ENCODE assay signal across 15 cellular contexts in genomic region chr15:101329309-101329863, GRCh38. TPM values are rescaled to one million over a fixed set of nuclear protein-coding genes. Genes with fewer than 3 reads are reported as not detected.
DNase-seq lines count a peak whose midpoint lies in the region; ATAC-seq, FAIRE-seq and TF ChIP-seq lines count a peak whose summit lies in the region.
"Had no signal": no experiment of that assay in that cellular context is flagged by ENCODE, and none has a peak within 500 bp of the region (broad histone marks: within the 10 kb centered on the region; RNA-seq: fewer than 3 reads in every experiment).

No MANE protein-coding gene starts in this region.

- H3K27ac ChIP-seq in RWPE2 (ENCODE audit: poor library complexity, severe bottlenecking) (no peak overlapping the region), H1 (ENCODE audit: low read depth, low read length) (no peak overlapping the region), neuronal stem cell (replicated peaks; ENCODE audit: low read length) (no peak overlapping the region), testis (no peak overlapping the region), H9 (ENCODE audit: insufficient read length, low read depth, low read length) (no peak overlapping the region)
- H3K27ac ChIP-seq: HL-60 had no signal

- H3K9ac ChIP-seq in H1 (replicated peaks in 1 of 4; ENCODE audit: extremely low read depth in 1 of 4, low read depth in 3 of 4, low read length in 3 of 4) (no peak overlapping the region), neuronal stem cell (ENCODE audit: low read depth, low read length, poor library complexity) (no peak overlapping the region), H9 (ENCODE audit: extremely low read depth, insufficient read length, low read length) (no peak overlapping the region)

- H2BK5ac ChIP-seq in H1 (ENCODE audit: low read depth, low read length), result no peak overlapping the region
- H2BK5ac ChIP-seq in neuronal stem cell (ENCODE audit: low read length), result no peak overlapping the region
- H2BK5ac ChIP-seq in H9 (ENCODE audit: insufficient read length, low read length), result no peak overlapping the region

- H3K4me3 ChIP-seq in RWPE2 (ENCODE audit: severe bottlenecking) (no peak overlapping the region), H1 (ENCODE audit: extremely low read depth in 1 of 4, insufficient read depth in 2 of 4, low read depth in 3 of 4, low read length in 4 of 4) (no peak overlapping the region), neuronal stem cell (ENCODE audit: low read length in 2 of 2) (no peak overlapping the region), testis (no peak overlapping the region)

- POLR2A ChIA-PET in H1 (lab: Charles Lee; ENCODE audit: partially characterized antibody), result no interaction called here

- H3K79me1 ChIP-seq in H1 (ENCODE audit: low read depth, low read length) (no peaks in the 10 kb centered on the region), neuronal stem cell (ENCODE audit: low read depth, low read length) (no peaks in the 10 kb centered on the region), H9 (ENCODE audit: insufficient read depth, low read depth, low read length, poor library complexity, severe bottlenecking) (no peaks in the 10 kb centered on the region)

- H3K4me2 ChIP-seq in H1 (ENCODE audit: insufficient read depth in 1 of 2, low read depth in 2 of 2, low read length in 2 of 2) (no peak overlapping the region), neuronal stem cell (ENCODE audit: insufficient read depth, low read length, poor library complexity, severe bottlenecking) (no peak overlapping the region), H9 (ENCODE audit: insufficient read depth, insufficient read length, low read length) (no peak overlapping the region)

- H3K36me3 Mint-ChIP-seq in H9 (ENCODE audit: insufficient read depth in 1 of 3, low read depth in 3 of 3) (peaks cover under 1% of the 10 kb centered on the region in 3 experiments; a peak in 6 of 7 replicates), natural killer cell (no peaks in the 10 kb centered on the region)

- H3K23ac ChIP-seq in H1 (ENCODE audit: insufficient read length) (no peak overlapping the region), neuronal stem cell (ENCODE audit: low read depth, low read length, poor library complexity) (peak overlapping the region; percentile 5), H9 (ENCODE audit: insufficient read length, low read depth, low read length) (no peak overlapping the region)

- H3K18ac ChIP-seq in H1 (ENCODE audit: extremely low read depth, low read length), result no peak overlapping the region
- H3K18ac ChIP-seq in neuronal stem cell (ENCODE audit: low read length), result no peak overlapping the region
- H3K18ac ChIP-seq in H9 (ENCODE audit: insufficient read length, low read depth, low read length), result no peak overlapping the region

- H3K56ac ChIP-seq in H1 (replicated peaks; ENCODE audit: insufficient read length, low read depth, low read length), result no peak overlapping the region
- no peak overlapping the region for H3K56ac ChIP-seq in H9 (ENCODE audit: insufficient read length, low read depth, low read length)

- H2AK5ac ChIP-seq in H1 (ENCODE audit: low read depth, low read length) (no peak overlapping the region), neuronal stem cell (ENCODE audit: low read depth, low read length) (no peak overlapping the region), H9 (ENCODE audit: insufficient read length, low read length) (no peak overlapping the region)

- DNase-seq in RWPE2 (ENCODE audit: low spot score), result peak; percentile 51
- DNase-seq in H1 (ENCODE audit: low read depth in 1 of 2, low spot score in 2 of 2), result no peak
- DNase-seq in neuronal stem cell (ENCODE audit: low spot score), result no peak
- peak; percentile 61 for DNase-seq in testis
- DNase-seq in kidney tubule cell (ENCODE audit: low spot score), result no peak
- no peak for DNase-seq in H9
- DNase-seq in natural killer cell, result no peak
- DNase-seq: C1 segment of cervical spinal cord; Calu3; CD4-positive, alpha-beta T cell; DMS 273 treated with DMSO at 0.1 percent for 48 hours had no signal

- H3K14ac ChIP-seq in H1 (ENCODE audit: insufficient read length), result peak overlapping the region; percentile 55
- peak overlapping the region; percentile 4 for H3K14ac ChIP-seq in neuronal stem cell (ENCODE audit: low read length)
- H3K14ac ChIP-seq in H9 (ENCODE audit: insufficient read depth, low read length), result no peak overlapping the region

- H3K23me2 ChIP-seq in H1 (ENCODE audit: low read depth, low read length) (no peaks in the 10 kb centered on the region), H9 (ENCODE audit: insufficient read length, low read depth, low read length, poor library complexity, severe bottlenecking) (no peaks in the 10 kb centered on the region)

- H3K79me2 ChIP-seq in H1 (ENCODE audit: control insufficient read depth in 1 of 2, insufficient read depth in 2 of 2, low read length in 2 of 2) (no peaks in the 10 kb centered on the region), H9 (ENCODE audit: insufficient read depth, low read length) (no peaks in the 10 kb centered on the region)

- no peak for TF ChIP-seq EP300 in H1 (IDR thresholded peaks at IDR 0.05; ENCODE audit: borderline replicate concordance in 1 of 2, low read depth in 2 of 2, low read length in 2 of 2)

- intact Hi-C loops in testis (cut with DNase I; ENCODE audit: low total_unique reads) (no loop called here), natural killer cell (cut with micrococcal nuclease) (no loop called here)

- TF ChIP-seq POLR2A in H1 (IDR thresholded peaks at IDR 0.05; ENCODE audit: control extremely low read depth in 1 of 2, low read depth in 2 of 2, low read length in 2 of 2) (no peak), testis (IDR thresholded peaks at IDR 0.05) (no peak)

- H4K5ac ChIP-seq in H1 (ENCODE audit: insufficient read length, low read depth, low read length) (no peak overlapping the region), H9 (ENCODE audit: insufficient read length, low read depth, low read length) (no peak overlapping the region)

- no peaks in the 10 kb centered on the region for H3K27me3 ChIP-seq in RWPE2 (ENCODE audit: insufficient read depth, poor library complexity, severe bottlenecking)
- H3K27me3 ChIP-seq in H1 (replicated peaks in 1 of 4; ENCODE audit: control insufficient read depth in 3 of 4, extremely low read depth in 1 of 4, insufficient read depth in 3 of 4, low read length in 3 of 4), result peaks cover 0 to 13% (median 7%) of the 10 kb centered on the region in 4 experiments; a peak in 4 of 7 replicates
- H3K27me3 ChIP-seq in neuronal stem cell (ENCODE audit: control insufficient read depth in 3 of 3, insufficient read depth in 3 of 3, low read depth in 1 of 3, low read length in 3 of 3), result peaks cover 0 to 4% (median 0%) of the 10 kb centered on the region in 3 experiments
- no peaks in the 10 kb centered on the region for H3K27me3 ChIP-seq in testis
- no peaks in the 10 kb centered on the region; the same call in 1 of the 2 replicates for H3K27me3 ChIP-seq in H9 (ENCODE audit: insufficient read depth, low read length)

- CTCF ChIA-PET in H1 (lab: Charles Lee; ENCODE audit: partially characterized antibody), result interaction anchor here (1.0 to 1.1 kb wide), 3 partner anchors 9 to 310 kb away, joined by 3 to 6 read pairs (median 3); no protein-coding TSS in a partner anchor

- 91% methylated on average over 14 of the region's 14 CpGs; no CpG with 5 or more reads in 1 of the 2 experiments for WGBS in H1 (ENCODE audit: extremely low coverage in 1 of 2, insufficient coverage in 1 of 2, insufficient read length in 1 of 2, insufficient replicate concordance in 2 of 2, low coverage in 1 of 2, low lambda C conversion rate in 2 of 2, missing lambda C conversion rate in 1 of 2), 2 experiments
- WGBS in neuronal stem cell (ENCODE audit: extremely low coverage in 2 of 2, insufficient read length in 2 of 2, insufficient replicate concordance in 1 of 2), 2 donors, result no CpG with 5 or more reads among the region's 14 CpGs
- WGBS in testis, 2 donors, result 54 to 60% methylated on average over 12 to 14 of the region's 14 CpGs
- no CpG with 5 or more reads among the region's 14 CpGs for whole genome bisulfite sequencing in H9 (ENCODE audit: extremely low coverage, insufficient read length, low lambda C conversion rate)

- H3K9me3 ChIP-seq in RWPE2 (ENCODE audit: severe bottlenecking), result no peaks in the 10 kb centered on the region
- peaks cover 5% of the 10 kb centered on the region in 2 experiments; a peak in 3 of 4 replicates for H3K9me3 ChIP-seq in H1 (ENCODE audit: insufficient read depth in 2 of 2, low read depth in 1 of 2, low read length in 1 of 2)
- H3K9me3 ChIP-seq in neuronal stem cell (replicated peaks in 1 of 2; ENCODE audit: control insufficient read depth in 2 of 2, insufficient read depth in 1 of 2, low read depth in 1 of 2, low read length in 2 of 2), result peaks cover 0 to 4% of the 10 kb centered on the region in 2 donors
- no peaks in the 10 kb centered on the region for H3K9me3 ChIP-seq in testis
- H3K9me3 ChIP-seq in H9 (ENCODE audit: control insufficient read depth, low read depth, low read length), result peaks cover 1% of the 10 kb centered on the region

- H3K4me3 Mint-ChIP-seq in H9 (no peak overlapping the region), natural killer cell (no peak overlapping the region)
- H3K4me3 Mint-ChIP-seq: B cell; CD4-positive, alpha-beta T cell had no signal

- H2BK12ac ChIP-seq in H1 (ENCODE audit: low read depth, low read length), result no peak overlapping the region
- no peak overlapping the region for H2BK12ac ChIP-seq in neuronal stem cell (ENCODE audit: low read length)
- no peak overlapping the region for H2BK12ac ChIP-seq in H9 (ENCODE audit: insufficient read length, low read depth, low read length)

- H3K27ac Mint-ChIP-seq in H9, result peak overlapping the region in 1 of 3 experiments; percentile 52; a peak in 1 of 7 replicates
- H3K27ac Mint-ChIP-seq in natural killer cell, result no peak overlapping the region
- H3K27ac Mint-ChIP-seq: B cell; CD4-positive, alpha-beta T cell had no signal

- peaks cover 73% of the 10 kb centered on the region for H3K27me3 Mint-ChIP-seq in H9 (ENCODE audit: low read depth)
- peaks cover 8 to 19% of the 10 kb centered on the region in 2 donors for H3K27me3 Mint-ChIP-seq in natural killer cell (ENCODE audit: low read depth in 2 of 2)

- H3T11ph ChIP-seq in H9 (ENCODE audit: low read length), result no peak overlapping the region

- H4K8ac ChIP-seq in H1 (ENCODE audit: extremely low read depth, insufficient read depth, low read length) (no peak overlapping the region), neuronal stem cell (ENCODE audit: low read depth, low read length) (no peak overlapping the region), H9 (replicated peaks; ENCODE audit: insufficient read length, low read depth, low read length) (no peak overlapping the region)

- H3K9me3 Mint-ChIP-seq in H9, result peaks cover 3 to 4% of the 10 kb centered on the region in 2 experiments; a peak in 3 of 5 replicates
- peaks cover 2 to 3% of the 10 kb centered on the region in 2 donors for H3K9me3 Mint-ChIP-seq in natural killer cell

- H2BK120ac ChIP-seq in H1 (replicated peaks; ENCODE audit: low read depth, low read length) (no peak overlapping the region), neuronal stem cell (ENCODE audit: low read depth, low read length) (no peak overlapping the region), H9 (ENCODE audit: low read depth, low read length, poor library complexity, severe bottlenecking) (no peak overlapping the region)

- H2AFZ ChIP-seq in H1 (ENCODE audit: low read length) (no peak overlapping the region), neuronal stem cell (ENCODE audit: low read length) (no peak overlapping the region), H9 (ENCODE audit: low read length) (no peak overlapping the region)

- no peak overlapping the region for H2BK15ac ChIP-seq in H1 (ENCODE audit: low read length)
- no peak overlapping the region for H2BK15ac ChIP-seq in neuronal stem cell (ENCODE audit: low read length)
- no peak overlapping the region for H2BK15ac ChIP-seq in H9 (ENCODE audit: low read depth, low read length)

- FAIRE-seq in H1 (lab: Jason Lieb, UNC), result no peak
- FAIRE-seq: A204.1 had no signal

- H2BK20ac ChIP-seq in H1 (ENCODE audit: low read length) (no peak overlapping the region), H9 (ENCODE audit: low read depth, low read length, poor library complexity, severe bottlenecking) (no peak overlapping the region)

- H3K36me3 ChIP-seq in RWPE2 (ENCODE audit: low read depth) (no peaks in the 10 kb centered on the region), H1 (ENCODE audit: control insufficient read depth in 2 of 4, insufficient read depth in 4 of 4, low read length in 3 of 4) (no peaks in the 10 kb centered on the region), neuronal stem cell (replicated peaks in 1 of 2; ENCODE audit: control insufficient read depth in 2 of 2, insufficient read depth in 2 of 2, low read length in 2 of 2) (no peaks in the 10 kb centered on the region), testis (ENCODE audit: low read depth, missing control alignments) (no peaks in the 10 kb centered on the region)

- TF ChIP-seq RAD21 in H1 (IDR thresholded peaks at IDR 0.05 in 1 of 2, conservative IDR thresholded peaks at IDR 0.05 in 1 of 2; ENCODE audit: low read depth in 2 of 2, low read length in 2 of 2), result no peak

- TF ChIP-seq CTCF in RWPE2 (IDR thresholded peaks at IDR 0.05; ENCODE audit: poor library complexity, severe bottlenecking) (no peak), H1 (IDR thresholded peaks at IDR 0.05; ENCODE audit: control extremely low read depth in 1 of 3, insufficient read depth in 1 of 3, low read depth in 1 of 3, low read length in 3 of 3) (no peak), testis (IDR thresholded peaks at IDR 0.05) (no peak), H9 (conservative IDR thresholded peaks at IDR 0.05) (no peak), natural killer cell (IDR thresholded peaks at IDR 0.05) (no peak)

- H3K4me1 ChIP-seq in RWPE2 (ENCODE audit: insufficient read depth, poor library complexity, severe bottlenecking) (no peaks in the 10 kb centered on the region), H1 (replicated peaks in 1 of 4; ENCODE audit: control insufficient read depth in 3 of 4, insufficient read depth in 4 of 4, low read length in 3 of 4) (peaks cover 0 to 3% (median 0%) of the 10 kb centered on the region in 4 experiments; a peak in 1 of 7 replicates), neuronal stem cell (ENCODE audit: control insufficient read depth in 2 of 2, insufficient read depth in 1 of 2, low read depth in 1 of 2, low read length in 2 of 2) (no peaks in the 10 kb centered on the region), testis (peaks cover 9% of the 10 kb centered on the region), H9 (ENCODE audit: insufficient read depth, low read length) (no peaks in the 10 kb centered on the region)

- H4K20me1 ChIP-seq in H1 (replicated peaks in 1 of 2; ENCODE audit: control insufficient read depth in 1 of 2, insufficient read depth in 2 of 2, low read length in 2 of 2) (no peaks in the 10 kb centered on the region), H9 (ENCODE audit: control insufficient read depth, insufficient read depth, insufficient read length) (no peaks in the 10 kb centered on the region)

- H3K4ac ChIP-seq in H1 (replicated peaks; ENCODE audit: insufficient read length, low read depth, low read length), result no peak overlapping the region
- H3K4ac ChIP-seq in neuronal stem cell (ENCODE audit: low read length), result no peak overlapping the region
- no peak overlapping the region for H3K4ac ChIP-seq in H9 (ENCODE audit: low read depth, low read length)

- H4K91ac ChIP-seq in H1 (replicated peaks; ENCODE audit: insufficient read length, low read length), result no peak overlapping the region
- no peak overlapping the region for H4K91ac ChIP-seq in neuronal stem cell (ENCODE audit: low read depth, low read length, poor library complexity)
- no peak overlapping the region for H4K91ac ChIP-seq in H9 (ENCODE audit: insufficient read length, low read depth, low read length)

- H3K4me1 Mint-ChIP-seq in H9, result no peaks in the 10 kb centered on the region; a peak in 1 of 4 replicates
- H3K4me1 Mint-ChIP-seq in natural killer cell, result peaks cover 20 to 22% of the 10 kb centered on the region in 2 donors

- ATAC-seq in RWPE2 (ENCODE audit: low read depth) (peak; percentile 6; the same call in 1 of the 3 replicates), natural killer cell (no peak)
- ATAC-seq: HCT116 had no signal

RNA-seq across cellular contexts. Expression of gene SNRPA1, which starts 34.3 kb away (rescaled TPM):
- total RNA-seq in H1 (2021; fragmentation: NEBNext Ultra II Directional; extraction: Animal tissue kit (Norgen Biotek cat#: 25700)), result 214 and 221 TPM in 2 replicates
- polyA plus RNA-seq in H1 (2011; rRNA removed) (140 and 143 TPM in 2 replicates), testis (ENCODE audit: insufficient read depth, low read depth, low replicate concordance) (121 TPM)
- polyA plus RNA-seq in H1 (2011; cell fraction: cytosol; rRNA removed), result 226 TPM
- 37.4 TPM for polyA plus RNA-seq in H1 (2011; cell fraction: nucleus; rRNA removed)
- 168 to 211 TPM (median 174 TPM) in 4 replicates for polyA plus RNA-seq in H1 (2012, experiment 1 of 2)
- 66.1 TPM for polyA plus RNA-seq in H1 (2012, experiment 2 of 2)
- 160 TPM for polyA plus RNA-seq in H1 (2013, experiment 1 of 2)
- polyA plus RNA-seq in H1 (2013, experiment 2 of 2), result 163 TPM
- 46.8 and 53.6 TPM in 2 replicates for polyA minus RNA-seq in H1 (2011; rRNA and poly(A)+ RNA removed)
- polyA minus RNA-seq in H1 (2011; cell fraction: cytosol; rRNA and poly(A)+ RNA removed), result 59.4 TPM
- 34.4 TPM for polyA minus RNA-seq in H1 (2011; cell fraction: nucleus; rRNA and poly(A)+ RNA removed)
- 125 TPM for polyA plus RNA-seq in neuronal stem cell (2013, experiment 1 of 2)
- 129 TPM for polyA plus RNA-seq in neuronal stem cell (2013, experiment 2 of 2)
- total RNA-seq in testis (10 to 100 TPM; 91.0 to 91.1 TPM), H9 (2021) (145 and 146 TPM in 2 replicates), natural killer cell (100 to 1,000 TPM; 146 to 174 (median 167) TPM)

RNA-seq across cellular contexts. Expression of gene SELENOS, which starts 52.1 kb away (rescaled TPM):
- 45.2 and 46.0 TPM in 2 replicates for total RNA-seq in H1 (2021; fragmentation: NEBNext Ultra II Directional; extraction: Animal tissue kit (Norgen Biotek cat#: 25700))
- polyA plus RNA-seq in H1 (2011; rRNA removed) (31.0 and 45.1 TPM in 2 replicates), testis (ENCODE audit: insufficient read depth, low read depth, low replicate concordance) (178 TPM)
- 51.7 TPM for polyA plus RNA-seq in H1 (2011; cell fraction: cytosol; rRNA removed)
- polyA plus RNA-seq in H1 (2011; cell fraction: nucleus; rRNA removed), result 16.3 TPM
- 33.4 to 41.9 TPM (median 36.8 TPM) in 4 replicates for polyA plus RNA-seq in H1 (2012, experiment 1 of 2)
- 35.5 TPM for polyA plus RNA-seq in H1 (2012, experiment 2 of 2)
- polyA plus RNA-seq in H1 (2013, experiment 1 of 2), result 61.0 TPM
- 78.8 TPM for polyA plus RNA-seq in H1 (2013, experiment 2 of 2)
- polyA minus RNA-seq in H1 (2011; rRNA and poly(A)+ RNA removed), result 16.3 and 16.9 TPM in 2 replicates
- polyA minus RNA-seq in H1 (2011; cell fraction: cytosol; rRNA and poly(A)+ RNA removed), result 5.7 TPM
- 17.3 TPM for polyA minus RNA-seq in H1 (2011; cell fraction: nucleus; rRNA and poly(A)+ RNA removed)
- polyA plus RNA-seq in neuronal stem cell (2013, experiment 1 of 2), result 27.7 TPM
- polyA plus RNA-seq in neuronal stem cell (2013, experiment 2 of 2), result 28.7 TPM
- total RNA-seq in testis (100 to 1,000 TPM; 128 to 134 TPM), H9 (2021) (57.7 and 65.1 TPM in 2 replicates), natural killer cell (10 to 100 TPM; 33.6 to 44.2 (median 38.4) TPM)

Comparison
In these comparisons a context has a peak if more than half of its experiments do, and no peak if none do; other contexts are left out.
1. DNase-seq: peak in RWPE2 (single experiment) and testis (single experiment); none in H1 (0 of 2), neuronal stem cell (single experiment), kidney tubule cell (single experiment), H9 (single experiment) and natural killer cell (single experiment).